Comparison of ENCODE assay signal across 14 cellular contexts in genomic region chr21:28136687-28137086, GRCh38.
"Had no signal": no experiment of that assay in that cellular context is flagged by ENCODE, and none has a peak within 500 bp of the region (broad histone marks: within the 10 kb centered on the region; RNA-seq: fewer than 3 reads in every experiment).

No MANE protein-coding gene starts in this region.

- H3K27me3 Mint-ChIP-seq: activated CD8-positive, alpha-beta memory T cell treated with anti-CD3 and anti-CD28 coated beads, Interleukin-2, amount 10 ng/mL, durations not matched to agents 7 days and 5 days; activated naive CD4-positive, alpha-beta T cell treated with anti-CD3 and anti-CD28 coated beads, Interleukin-2, amount 50 U/mL, for 24 hours; activated T-cell treated with anti-CD3 and anti-CD28 coated beads, Interleukin-2, amount 50 U/mL, for 24 hours; naive B cell; T-helper 17 cell had no signal

- H3K4me1 Mint-ChIP-seq: activated CD8-positive, alpha-beta memory T cell treated with anti-CD3 and anti-CD28 coated beads, Interleukin-2, amount 10 ng/mL, durations not matched to agents 7 days and 5 days; activated naive CD4-positive, alpha-beta T cell treated with anti-CD3 and anti-CD28 coated beads, Interleukin-2, amount 50 U/mL, for 24 hours; naive B cell; T-helper 17 cell had no signal

- H3K9me3 Mint-ChIP-seq: activated naive CD4-positive, alpha-beta T cell treated with anti-CD3 and anti-CD28 coated beads, Interleukin-2, amount 50 U/mL, for 24 hours had no signal

- H3K27ac ChIP-seq: coronary artery, hepatocyte, skin epidermis, tibial nerve had no signal

- H3K36me3 ChIP-seq: tibial nerve had no signal

- H3K4me3 ChIP-seq: coronary artery, hepatocyte, skin epidermis, tibial nerve had no signal

- H3K27ac Mint-ChIP-seq: activated CD8-positive, alpha-beta memory T cell treated with anti-CD3 and anti-CD28 coated beads, Interleukin-2, amount 10 ng/mL, durations not matched to agents 7 days and 5 days; activated naive CD4-positive, alpha-beta T cell treated with anti-CD3 and anti-CD28 coated beads, Interleukin-2, amount 50 U/mL, for 24 hours; activated T-cell treated with anti-CD3 and anti-CD28 coated beads, Interleukin-2, amount 50 U/mL, for 24 hours; T-helper 17 cell had no signal

- H3K36me3 Mint-ChIP-seq: activated CD8-positive, alpha-beta memory T cell treated with anti-CD3 and anti-CD28 coated beads, Interleukin-2, amount 10 ng/mL, durations not matched to agents 7 days and 5 days; activated naive CD4-positive, alpha-beta T cell treated with anti-CD3 and anti-CD28 coated beads, Interleukin-2, amount 50 U/mL, for 24 hours; naive B cell had no signal

- DNase-seq: activated CD4-positive, alpha-beta T cell treated with anti-CD3 and anti-CD28 coated beads, Interleukin-2, amount 50 U/mL, for 4 hours; activated CD4-positive, CD25-positive, alpha-beta regulatory T cell treated with anti-CD3 and anti-CD28 coated beads, Interleukin-2, amount 50 U/mL, for 72 hours; activated CD8-positive, alpha-beta memory T cell treated with anti-CD3 and anti-CD28 coated beads, Interleukin-2, amount 10 ng/mL, durations not matched to agents 7 days and 5 days; activated effector memory CD4-positive, alpha-beta T cell treated with Interleukin-2 at 50 U/mL for 16 hours; activated T-cell treated with anti-CD3 and anti-CD28 coated beads, Interleukin-2, amount 50 U/mL, for 24 hours; caudate nucleus; effector CD8-positive, alpha-beta T cell; naive B cell; T-helper 17 cell had no signal

- H3K4me1 ChIP-seq: tibial nerve had no signal

- H2AFZ ChIP-seq: hepatocyte had no signal

- H3K4me3 Mint-ChIP-seq: activated CD8-positive, alpha-beta memory T cell treated with anti-CD3 and anti-CD28 coated beads, Interleukin-2, amount 10 ng/mL, durations not matched to agents 7 days and 5 days; activated naive CD4-positive, alpha-beta T cell treated with anti-CD3 and anti-CD28 coated beads, Interleukin-2, amount 50 U/mL, for 24 hours; activated T-cell treated with anti-CD3 and anti-CD28 coated beads, Interleukin-2, amount 50 U/mL, for 24 hours; naive B cell; T-helper 17 cell had no signal

- H3K4me2 ChIP-seq: hepatocyte had no signal

- ATAC-seq: activated CD8-positive, alpha-beta memory T cell treated with anti-CD3 and anti-CD28 coated beads, Interleukin-2, amount 10 ng/mL, durations not matched to agents 7 days and 5 days; T-helper 17 cell had no signal

- H3K79me2 ChIP-seq: hepatocyte had no signal

- H3K27me3 ChIP-seq: hepatocyte, tibial nerve had no signal
